In the genomic region with DNA sequence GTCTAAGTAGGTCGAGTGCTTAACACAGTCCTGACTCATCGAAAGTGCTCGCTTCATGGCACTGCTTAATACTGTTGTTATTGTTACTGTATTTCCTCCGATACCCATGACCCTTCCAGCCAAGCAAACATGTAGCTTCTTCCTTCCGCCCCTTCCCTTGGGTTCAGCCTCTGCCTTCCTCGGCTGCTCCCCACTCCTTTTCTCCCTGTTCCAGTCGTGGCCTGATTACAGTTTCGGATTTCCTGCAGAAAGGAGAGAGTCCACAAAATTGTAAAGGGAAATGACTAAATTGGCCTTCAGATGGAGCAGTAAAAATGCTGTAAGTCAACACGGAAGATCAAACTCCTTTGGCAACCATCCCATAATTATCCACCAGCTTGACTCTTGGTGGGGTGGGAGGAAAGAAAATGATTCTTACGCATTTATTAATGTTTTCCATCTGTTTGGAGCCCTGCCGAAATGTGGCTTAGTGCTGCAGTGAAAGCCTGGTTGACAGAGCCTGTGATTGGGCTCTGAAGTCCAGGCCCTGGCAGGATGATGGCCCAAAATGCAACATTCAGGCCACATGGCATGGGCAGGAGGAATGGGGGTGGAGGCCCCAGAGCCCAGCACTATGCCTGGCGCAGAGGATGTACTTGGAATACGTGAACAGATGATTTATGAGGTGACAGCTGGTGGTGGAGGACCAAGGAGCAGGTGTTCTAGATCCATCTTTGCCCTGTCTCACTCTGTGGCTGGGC, we compare ENCODE assay signal across 8 cellular contexts. TPM values are rescaled to one million over a fixed set of nuclear protein-coding genes. Genes with fewer than 3 reads are reported as not detected.
DNase-seq lines count a peak whose midpoint lies in the region; ATAC-seq and TF ChIP-seq lines count a peak whose summit lies in the region.
"Had no signal": no experiment of that assay in that cellular context is flagged by ENCODE, and none has a peak within 500 bp of the region (broad histone marks: within the 10 kb centered on the region; RNA-seq: fewer than 3 reads in every experiment).

No MANE protein-coding gene starts in this region.

- H3K27ac Mint-ChIP-seq in osteocyte (ENCODE audit: unreplicated experiment), result no peak overlapping the region

- H3K4me1 ChIP-seq in transverse colon, result peaks cover 15 to 34% (median 27%) of the 10 kb centered on the region in 4 donors

- TF ChIP-seq CTCF in transverse colon (IDR thresholded peaks at IDR 0.05), result peak in 1 of 5 experiments; percentile 25
- no peak for TF ChIP-seq CTCF in osteocyte (IDR thresholded peaks at IDR 0.05)

- peaks cover 16% of the 10 kb centered on the region for H3K4me1 Mint-ChIP-seq in osteocyte (ENCODE audit: unreplicated experiment)

- peak; percentile 27 for ATAC-seq in left lobe of liver
- ATAC-seq: activated T-cell treated with anti-CD3 and anti-CD28 coated beads, Interleukin-2, amount 50 U/mL, for 4 hours had no signal

- DNase-seq in MG63 (peak; percentile 83), cerebellar cortex (ENCODE audit: low spot score) (peak; percentile 39), left lobe of liver (ENCODE audit: low spot score) (no peak), transverse colon (peak; percentile 52), osteocyte (ENCODE audit: extremely low spot score, unreplicated experiment) (no peak)
- DNase-seq in stimulated activated CD4-positive, alpha-beta T cell treated with anti-CD3 and anti-CD28 coated beads, Interleukin-4, amount 100 ng/mL, for 1 hour, result no peak
- DNase-seq in activated T-cell treated with anti-CD3 and anti-CD28 coated beads, Interleukin-2, amount 50 U/mL, for 48 hours, result no peak
- DNase-seq: activated T-cell treated with anti-CD3 and anti-CD28 coated beads, Interleukin-2, amount 50 U/mL, for 4 hours had no signal

- H3K4me3 ChIP-seq in MG63 (no peak overlapping the region), transverse colon (peak overlapping the region in 1 of 4 donors; percentile 11)

- H3K27me3 Mint-ChIP-seq in osteocyte (ENCODE audit: unreplicated experiment), result no peaks in the 10 kb centered on the region

- no peaks in the 10 kb centered on the region for H3K9me3 Mint-ChIP-seq in osteocyte (ENCODE audit: unreplicated experiment)
- H3K9me3 Mint-ChIP-seq: activated T-cell treated with anti-CD3 and anti-CD28 coated beads, Interleukin-2, amount 50 U/mL, for 4 hours had no signal

- H3K36me3 Mint-ChIP-seq in osteocyte (ENCODE audit: unreplicated experiment), result no peaks in the 10 kb centered on the region

- in situ Hi-C loops in transverse colon (cut with MboI; ENCODE audit: low pct_ligation_motif_present in 1 of 4, low pct_unique_long_range_greater_than_20kb in 1 of 4, low sequenced_read_pairs in 3 of 4), result loop anchor here in 2 of 4 donors (5.0 to 25.0 kb wide), 3 partner anchors 54 to 433 kb away; a partner anchor contains a TSS

- H3K36me3 ChIP-seq in MG63, result peaks cover 3% of the 10 kb centered on the region
- no peaks in the 10 kb centered on the region for H3K36me3 ChIP-seq in transverse colon

- TF ChIP-seq POLR2A in transverse colon (IDR thresholded peaks at IDR 0.05), result no peak

- no peak for TF ChIP-seq EP300 in transverse colon (IDR thresholded peaks at IDR 0.05; ENCODE audit: low read depth)

- H3K27me3 ChIP-seq in MG63 (no peaks in the 10 kb centered on the region), transverse colon (no peaks in the 10 kb centered on the region)

- intact Hi-C loops in transverse colon (cut with DNase I; ENCODE audit: low total_unique reads), result loop anchor here (1.0 kb wide), 1 partner anchor 57 kb away; no protein-coding TSS in a partner anchor

- H3K27ac ChIP-seq in transverse colon, result peak overlapping the region; percentile 63 to 81 (median 77)

- WGBS in transverse colon (ENCODE audit: low coverage in 1 of 2), 2 donors, result 26 to 43% methylated on average over 6 to 13 of the region's 13 CpGs

- no peaks in the 10 kb centered on the region for H3K9me3 ChIP-seq in MG63
- H3K9me3 ChIP-seq in transverse colon, result no peaks in the 10 kb centered on the region

- H3K4me3 Mint-ChIP-seq in osteocyte (ENCODE audit: unreplicated experiment), result no peak overlapping the region
- H3K4me3 Mint-ChIP-seq: activated T-cell treated with anti-CD3 and anti-CD28 coated beads, Interleukin-2, amount 50 U/mL, for 4 hours had no signal

RNA-seq across cellular contexts. Expression of a gene that starts 37.6 kb away (rescaled TPM):
- total RNA-seq in MG63 (2014; rRNA removed; shearing (Covaris generic); ENCODE audit: low replicate concordance), result not detected in 2 replicates
- total RNA-seq in left lobe of liver (0.13 TPM), transverse colon (100 to 1,000 TPM; 243 to 431 (median 364) TPM), osteocyte (not detected in 2 replicates)
- total RNA-seq: activated T-cell treated with anti-CD3 and anti-CD28 coated beads, Interleukin-2, amount 50 U/mL, for 4 hours had no signal

RNA-seq across cellular contexts. Expression of a gene that starts 51.8 kb away (rescaled TPM):
- total RNA-seq in MG63 (2014; rRNA removed; shearing (Covaris generic); ENCODE audit: low replicate concordance), result 40.7 and 47.1 TPM in 2 replicates
- total RNA-seq in left lobe of liver (0.88 TPM), transverse colon (10 to 100 TPM; 14.1 to 21.9 (median 16.0) TPM), osteocyte (not detected in 2 replicates)
- total RNA-seq: activated T-cell treated with anti-CD3 and anti-CD28 coated beads, Interleukin-2, amount 50 U/mL, for 4 hours had no signal

Comparison
In these comparisons a context has a peak if more than half of its experiments do, and no peak if none do; other contexts are left out.
1. DNase-seq: peak in MG63 (single experiment), cerebellar cortex (single experiment) and transverse colon (single experiment); none in left lobe of liver (single experiment), stimulated activated CD4-positive, alpha-beta T cell treated with anti-CD3 and anti-CD28 coated beads, Interleukin-4, amount 100 ng/mL, for 1 hour (single experiment), osteocyte (single experiment) and activated T-cell treated with anti-CD3 and anti-CD28 coated beads, Interleukin-2, amount 50 U/mL, for 48 hours (0 of 2).
2. RNA of a gene that starts 37.6 kb away (total RNA-seq): 243 to 431 TPM in transverse colon; 0.13 TPM in left lobe of liver (single experiment), not detected in MG63 and not detected in osteocyte; every median in the first group is over 100 times any median in the second.